Comparison of ENCODE assay signal across 9 cellular contexts in the genomic region with DNA sequence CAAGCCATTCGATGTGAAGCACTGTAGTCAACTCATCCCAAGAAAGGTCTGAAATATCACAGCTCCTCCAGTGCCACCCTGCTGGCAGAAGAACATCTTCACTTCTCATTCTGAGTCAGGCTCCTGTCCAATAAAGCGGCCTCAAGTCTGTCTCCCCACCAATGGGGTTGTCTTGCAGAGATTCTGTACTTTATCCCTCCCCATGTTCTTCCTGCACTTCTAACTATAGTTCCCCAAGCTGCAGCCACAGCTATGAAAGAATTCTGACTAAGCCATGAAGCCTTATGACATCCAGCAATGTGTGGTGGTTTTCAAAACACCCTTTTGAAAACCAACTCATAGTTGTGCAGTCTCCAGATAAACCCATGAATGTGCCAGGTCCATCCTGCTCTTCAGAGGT. TPM values are rescaled to one million over a fixed set of nuclear protein-coding genes. Genes with fewer than 3 reads are reported as not detected.
DNase-seq lines count a peak whose midpoint lies in the region; ATAC-seq and TF ChIP-seq lines count a peak whose summit lies in the region.
"Had no signal": no experiment of that assay in that cellular context is flagged by ENCODE, and none has a peak within 500 bp of the region (broad histone marks: within the 10 kb centered on the region; RNA-seq: fewer than 3 reads in every experiment).

No MANE protein-coding gene starts in this region.

- no peaks in the 10 kb centered on the region for H3K9me3 ChIP-seq in suprapubic skin

- peaks cover 56% of the 10 kb centered on the region for H3K36me3 Mint-ChIP-seq in activated naive CD4-positive, alpha-beta T cell treated with anti-CD3 and anti-CD28 coated beads, Interleukin-2, amount 10 ng/mL, durations not matched to agents 7 days and 5 days
- H3K36me3 Mint-ChIP-seq in activated T-helper 2 cell treated with anti-CD3 and anti-CD28 coated beads, Interferon-gamma antibody, Interleukin-2, Interleukin-4, amounts not matched to agents 10 μg/mL and 5 μg/mL and 100 μg/mL, durations not matched to agents 14 hours and 24 hours and 36 hours (ENCODE audit: low read depth) = peaks cover 62% of the 10 kb centered on the region

- TF ChIP-seq EP300 in suprapubic skin (IDR thresholded peaks at IDR 0.05) = no peak

- no peak for TF ChIP-seq POLR2A in suprapubic skin (IDR thresholded peaks at IDR 0.05)

- no peak for ATAC-seq in GM21515 (IDR thresholded peaks at IDR 0.05; ENCODE audit: unreplicated experiment)

- no peak for TF ChIP-seq CTCF in suprapubic skin (IDR thresholded peaks at IDR 0.05)

- WGBS in suprapubic skin = 75% methylated on average over 2 of the region's 2 CpGs

- H3K4me3 Mint-ChIP-seq in activated naive CD4-positive, alpha-beta T cell treated with anti-CD3 and anti-CD28 coated beads, Interleukin-2, amount 10 ng/mL, durations not matched to agents 7 days and 5 days = no peak overlapping the region
- no peak overlapping the region for H3K4me3 Mint-ChIP-seq in activated T-helper 2 cell treated with anti-CD3 and anti-CD28 coated beads, Interferon-gamma antibody, Interleukin-2, Interleukin-4, amounts not matched to agents 10 μg/mL and 5 μg/mL and 100 μg/mL, durations not matched to agents 14 hours and 24 hours and 36 hours (ENCODE audit: low read depth)

- H3K36me3 ChIP-seq in suprapubic skin = peaks cover 11% of the 10 kb centered on the region

- intact Hi-C loops in activated T-helper 2 cell treated with anti-CD3 and anti-CD28 coated beads, Interferon-gamma antibody, Interleukin-2, Interleukin-4, amounts not matched to agents 10 μg/mL and 5 μg/mL and 100 μg/mL, durations not matched to agents 14 hours and 24 hours and 36 hours (cut with micrococcal nuclease) = no loop called here

- CTCF ChIA-PET in activated naive CD4-positive, alpha-beta T cell treated with anti-CD3 and anti-CD28 coated beads, Interleukin-2, amount 10 ng/mL, durations not matched to agents 7 days and 5 days (lab: Charles Lee) = interaction anchor here (1.0 to 2.4 kb wide), 3 partner anchors 19 to 34 kb away, joined by 3 to 8 read pairs (median 4); no protein-coding TSS in a partner anchor

- peak overlapping the region; percentile 73 for H3K27ac Mint-ChIP-seq in activated naive CD4-positive, alpha-beta T cell treated with anti-CD3 and anti-CD28 coated beads, Interleukin-2, amount 10 ng/mL, durations not matched to agents 7 days and 5 days
- peak overlapping the region; percentile 65 for H3K27ac Mint-ChIP-seq in activated T-helper 2 cell treated with anti-CD3 and anti-CD28 coated beads, Interferon-gamma antibody, Interleukin-2, Interleukin-4, amounts not matched to agents 10 μg/mL and 5 μg/mL and 100 μg/mL, durations not matched to agents 14 hours and 24 hours and 36 hours

- peak overlapping the region; percentile 13 for H3K27ac ChIP-seq in suprapubic skin
- H3K27ac ChIP-seq: SK-N-MC had no signal

- no peaks in the 10 kb centered on the region for H3K27me3 Mint-ChIP-seq in activated naive CD4-positive, alpha-beta T cell treated with anti-CD3 and anti-CD28 coated beads, Interleukin-2, amount 10 ng/mL, durations not matched to agents 7 days and 5 days
- H3K27me3 Mint-ChIP-seq in activated T-helper 2 cell treated with anti-CD3 and anti-CD28 coated beads, Interferon-gamma antibody, Interleukin-2, Interleukin-4, amounts not matched to agents 10 μg/mL and 5 μg/mL and 100 μg/mL, durations not matched to agents 14 hours and 24 hours and 36 hours (ENCODE audit: low read depth) = no peaks in the 10 kb centered on the region

- peaks cover 70% of the 10 kb centered on the region for H3K4me1 ChIP-seq in suprapubic skin

- no peaks in the 10 kb centered on the region for H3K9me3 Mint-ChIP-seq in activated naive CD4-positive, alpha-beta T cell treated with anti-CD3 and anti-CD28 coated beads, Interleukin-2, amount 10 ng/mL, durations not matched to agents 7 days and 5 days
- no peaks in the 10 kb centered on the region for H3K9me3 Mint-ChIP-seq in activated T-helper 2 cell treated with anti-CD3 and anti-CD28 coated beads, Interferon-gamma antibody, Interleukin-2, Interleukin-4, amounts not matched to agents 10 μg/mL and 5 μg/mL and 100 μg/mL, durations not matched to agents 14 hours and 24 hours and 36 hours

- DNase-seq in activated naive CD4-positive, alpha-beta T cell treated with anti-CD3 and anti-CD28 coated beads, Interleukin-2, amount 10 ng/mL, durations not matched to agents 7 days and 5 days = no peak
- no peak for DNase-seq in activated naive CD4-positive, alpha-beta T cell treated with anti-CD3 and anti-CD28 coated beads, Interleukin-2, amount 50 U/mL, for 16 hours
- peak; percentile 6 for DNase-seq in activated T-helper 2 cell treated with anti-CD3 and anti-CD28 coated beads, Interferon-gamma antibody, Interleukin-2, Interleukin-4, amounts not matched to agents 10 μg/mL and 5 μg/mL and 100 μg/mL, durations not matched to agents 14 hours and 24 hours and 36 hours (ENCODE audit: low spot score)
- peak; percentile 94 for DNase-seq in iris pigment epithelial cell (ENCODE audit: low read depth)
- DNase-seq in suprapubic skin (ENCODE audit: low spot score in 2 of 2) = no peak
- DNase-seq in mucosa of gallbladder (ENCODE audit: low spot score) = no peak
- no peak for DNase-seq in ureter (ENCODE audit: low spot score)

- H3K4me3 ChIP-seq in suprapubic skin = no peak overlapping the region
- H3K4me3 ChIP-seq: SK-N-MC had no signal

- no peaks in the 10 kb centered on the region for H3K27me3 ChIP-seq in suprapubic skin

- peaks cover 71% of the 10 kb centered on the region for H3K4me1 Mint-ChIP-seq in activated naive CD4-positive, alpha-beta T cell treated with anti-CD3 and anti-CD28 coated beads, Interleukin-2, amount 10 ng/mL, durations not matched to agents 7 days and 5 days
- peaks cover 69% of the 10 kb centered on the region for H3K4me1 Mint-ChIP-seq in activated T-helper 2 cell treated with anti-CD3 and anti-CD28 coated beads, Interferon-gamma antibody, Interleukin-2, Interleukin-4, amounts not matched to agents 10 μg/mL and 5 μg/mL and 100 μg/mL, durations not matched to agents 14 hours and 24 hours and 36 hours (ENCODE audit: low read depth)

RNA-seq across cellular contexts. Expression of a gene that starts 6.8 kb away (rescaled TPM):
- total RNA-seq in activated T-helper 2 cell treated with anti-CD3 and anti-CD28 coated beads, Interferon-gamma antibody, Interleukin-2, Interleukin-4, amounts not matched to agents 10 μg/mL and 5 μg/mL and 100 μg/mL, durations not matched to agents 14 hours and 24 hours and 36 hours = 285 and 302 TPM in 2 replicates
- total RNA-seq in suprapubic skin (100 to 1,000 TPM; 196 to 251 (median 209) TPM), mucosa of gallbladder (256 TPM), ureter (248 TPM)

RNA-seq across cellular contexts. Expression of a gene that starts 54.9 kb away (rescaled TPM):
- total RNA-seq in activated T-helper 2 cell treated with anti-CD3 and anti-CD28 coated beads, Interferon-gamma antibody, Interleukin-2, Interleukin-4, amounts not matched to agents 10 μg/mL and 5 μg/mL and 100 μg/mL, durations not matched to agents 14 hours and 24 hours and 36 hours = not detected in 2 replicates
- total RNA-seq in suprapubic skin = not detected
- total RNA-seq in mucosa of gallbladder = 0.09 TPM
- total RNA-seq in ureter = not detected

RNA-seq across cellular contexts. Expression of a gene that starts 59.9 kb away (rescaled TPM):
- total RNA-seq in activated T-helper 2 cell treated with anti-CD3 and anti-CD28 coated beads, Interferon-gamma antibody, Interleukin-2, Interleukin-4, amounts not matched to agents 10 μg/mL and 5 μg/mL and 100 μg/mL, durations not matched to agents 14 hours and 24 hours and 36 hours = not detected in 2 replicates
- under 1 TPM in 1 of 4 donors, not detected in 3; 0.08 TPM for total RNA-seq in suprapubic skin
- 0.23 TPM for total RNA-seq in mucosa of gallbladder
- total RNA-seq in ureter = not detected

Comparison
In these comparisons a context has a peak if more than half of its experiments do, and no peak if none do; other contexts are left out.
1. DNase-seq: peak in activated T-helper 2 cell treated with anti-CD3 and anti-CD28 coated beads, Interferon-gamma antibody, Interleukin-2, Interleukin-4, amounts not matched to agents 10 μg/mL and 5 μg/mL and 100 μg/mL, durations not matched to agents 14 hours and 24 hours and 36 hours (single experiment) and iris pigment epithelial cell (single experiment); none in activated naive CD4-positive, alpha-beta T cell treated with anti-CD3 and anti-CD28 coated beads, Interleukin-2, amount 10 ng/mL, durations not matched to agents 7 days and 5 days (single experiment), activated naive CD4-positive, alpha-beta T cell treated with anti-CD3 and anti-CD28 coated beads, Interleukin-2, amount 50 U/mL, for 16 hours (single experiment), suprapubic skin (0 of 2), mucosa of gallbladder (single experiment) and ureter (single experiment).